In genomic region chr20:59006167-59006863, GRCh38 we compare ENCODE assay signal across 8 cellular contexts. TPM values are rescaled to one million over a fixed set of nuclear protein-coding genes. Genes with fewer than 3 reads are reported as not detected.
DNase-seq lines count a peak whose midpoint lies in the region; TF ChIP-seq lines count a peak whose summit lies in the region.

No MANE protein-coding gene starts in this region.

- 76% methylated on average over 29 of the region's 29 CpGs for WGBS in HUES64

- peak; percentile 42 for DNase-seq in AG10803 (ENCODE audit: low read depth)
- DNase-seq in chondrocyte (ENCODE audit: low spot score) = no peak
- DNase-seq in lung microvascular endothelial cell (ENCODE audit: low read depth in 2 of 2) = peak; percentile 53 to 68
- DNase-seq in vagina (ENCODE audit: extremely low spot score in 2 of 2) = no peak
- DNase-seq in NCI-H82 (lab: John Stamatoyannopoulos, UW) = no peak
- no peak for DNase-seq in NCI-H510A treated with DMSO at 0.1 percent for 48 hours (lab: John Stamatoyannopoulos, UW)
- DNase-seq in NOMO-1 treated with dmso at 0.1 percent for 144 hours (lab: John Stamatoyannopoulos, UW; ENCODE audit: unreplicated experiment) = no peak

- no peaks in the 10 kb centered on the region for H3K9me3 Mint-ChIP-seq in chondrocyte (ENCODE audit: low read depth)

- H3K4me1 ChIP-seq in HUES64 (ENCODE audit: insufficient read depth, low read length) (peaks cover 6% of the 10 kb centered on the region; the same call in 1 of the 2 replicates), vagina (peaks cover 48% of the 10 kb centered on the region)

- intact Hi-C loops in vagina (cut with DNase I) = no loop called here

- H3K4me3 Mint-ChIP-seq in chondrocyte (ENCODE audit: unreplicated experiment) = peak overlapping the region; percentile 60

- H3K27ac ChIP-seq in HUES64 (ENCODE audit: low read depth, low read length) = no peak overlapping the region
- peak overlapping the region; percentile 76 for H3K27ac ChIP-seq in vagina

- H3K27ac Mint-ChIP-seq in chondrocyte (ENCODE audit: unreplicated experiment) = peak overlapping the region; percentile 61

- peaks cover 4% of the 10 kb centered on the region for H3K36me3 Mint-ChIP-seq in chondrocyte (ENCODE audit: low read depth)

- TF ChIP-seq POLR2A in vagina (IDR thresholded peaks at IDR 0.05) = no peak

- H3K27me3 ChIP-seq in HUES64 (ENCODE audit: insufficient read depth, low read length) (peaks cover 28% of the 10 kb centered on the region), vagina (no peaks in the 10 kb centered on the region)

- TF ChIP-seq CTCF in AG10803 (conservative IDR thresholded peaks at IDR 0.05; ENCODE audit: low read length) = no peak
- TF ChIP-seq CTCF in chondrocyte (IDR thresholded peaks at IDR 0.05) = no peak
- TF ChIP-seq CTCF in vagina (IDR thresholded peaks at IDR 0.05) = no peak

- H3K9me3 ChIP-seq in HUES64 (ENCODE audit: insufficient read depth, low read depth, low read length) = no peaks in the 10 kb centered on the region
- no peaks in the 10 kb centered on the region for H3K9me3 ChIP-seq in vagina

- peaks cover 37% of the 10 kb centered on the region for H3K4me1 Mint-ChIP-seq in chondrocyte (ENCODE audit: low read depth)

- H3K36me3 ChIP-seq in HUES64 (ENCODE audit: insufficient read depth, low read length) (no peaks in the 10 kb centered on the region), vagina (peaks cover 0 to 2% of the 10 kb centered on the region in 2 donors)

- no peaks in the 10 kb centered on the region for H3K27me3 Mint-ChIP-seq in chondrocyte (ENCODE audit: low read depth)

- H3K4me3 ChIP-seq in AG10803 (ENCODE audit: low read length) = peak overlapping the region; percentile 85
- peak overlapping the region; percentile 63 for H3K4me3 ChIP-seq in HUES64 (ENCODE audit: low read length)
- peak overlapping the region; percentile 61 to 78 for H3K4me3 ChIP-seq in vagina

- H3K9ac ChIP-seq in HUES64 (ENCODE audit: low read depth, low read length) = peak overlapping the region; percentile 71

RNA-seq across cellular contexts. Expression of gene CTSZ, which starts 0.7 kb away (rescaled TPM):
- 22.7 TPM for polyA plus RNA-seq in HUES64 (2013, experiment 1 of 2)
- 25.9 TPM for polyA plus RNA-seq in HUES64 (2013, experiment 2 of 2)
- total RNA-seq in chondrocyte = 19.5 to 101 TPM (median 99.4 TPM) in 3 replicates
- total RNA-seq in lung microvascular endothelial cell = 203 and 287 TPM in 2 replicates
- 128 TPM for total RNA-seq in vagina

RNA-seq across cellular contexts. Expression of gene TUBB1, which starts 12.9 kb away (rescaled TPM):
- not detected for polyA plus RNA-seq in HUES64 (2013, experiment 1 of 2)
- polyA plus RNA-seq in HUES64 (2013, experiment 2 of 2) = not detected
- total RNA-seq in chondrocyte = 0.15 TPM in 1 of 3 replicates, not detected in the others
- total RNA-seq in lung microvascular endothelial cell = not detected in 2 replicates
- total RNA-seq in vagina = not detected

RNA-seq across cellular contexts. Expression of gene NELFCD, which starts 25.3 kb away (rescaled TPM):
- 62.4 TPM for polyA plus RNA-seq in HUES64 (2013, experiment 1 of 2)
- 67.1 TPM for polyA plus RNA-seq in HUES64 (2013, experiment 2 of 2)
- total RNA-seq in chondrocyte (37.6 to 53.1 TPM (median 37.6 TPM) in 3 replicates), lung microvascular endothelial cell (43.8 and 51.0 TPM in 2 replicates), vagina (85.7 TPM)

RNA-seq across cellular contexts. Expression of gene ATP5F1E, which starts 25.8 kb away (rescaled TPM):
- 49.4 TPM for polyA plus RNA-seq in HUES64 (2013, experiment 1 of 2)
- polyA plus RNA-seq in HUES64 (2013, experiment 2 of 2) = 54.0 TPM
- total RNA-seq in chondrocyte = 67.5 to 76.2 TPM (median 67.7 TPM) in 3 replicates
- 41.6 and 80.0 TPM in 2 replicates for total RNA-seq in lung microvascular endothelial cell
- 22.8 TPM for total RNA-seq in vagina

RNA-seq across cellular contexts. Expression of gene PRELID3B, which starts 36.3 kb away (rescaled TPM):
- polyA plus RNA-seq in HUES64 (2013, experiment 1 of 2) = 33.7 TPM
- polyA plus RNA-seq in HUES64 (2013, experiment 2 of 2) = 35.1 TPM
- 38.0 to 44.4 TPM (median 41.1 TPM) in 3 replicates for total RNA-seq in chondrocyte
- total RNA-seq in lung microvascular endothelial cell = 71.5 and 86.5 TPM in 2 replicates
- total RNA-seq in vagina = 73.4 TPM

Comparison
In these comparisons a context has a peak if more than half of its experiments do, and no peak if none do; other contexts are left out.
1. DNase-seq: peak in AG10803 (single experiment) and lung microvascular endothelial cell (2 of 2); none in chondrocyte (single experiment), vagina (0 of 2), NCI-H82 (single experiment), NCI-H510A treated with DMSO at 0.1 percent for 48 hours (single experiment) and NOMO-1 treated with dmso at 0.1 percent for 144 hours (single experiment).
2. Peak in every context shown above with its lines, with median percentiles within 50 percentile points of each other: H3K4me3 ChIP-seq.